Comparison of ENCODE assay signal across 25 cellular contexts in the genomic region with DNA sequence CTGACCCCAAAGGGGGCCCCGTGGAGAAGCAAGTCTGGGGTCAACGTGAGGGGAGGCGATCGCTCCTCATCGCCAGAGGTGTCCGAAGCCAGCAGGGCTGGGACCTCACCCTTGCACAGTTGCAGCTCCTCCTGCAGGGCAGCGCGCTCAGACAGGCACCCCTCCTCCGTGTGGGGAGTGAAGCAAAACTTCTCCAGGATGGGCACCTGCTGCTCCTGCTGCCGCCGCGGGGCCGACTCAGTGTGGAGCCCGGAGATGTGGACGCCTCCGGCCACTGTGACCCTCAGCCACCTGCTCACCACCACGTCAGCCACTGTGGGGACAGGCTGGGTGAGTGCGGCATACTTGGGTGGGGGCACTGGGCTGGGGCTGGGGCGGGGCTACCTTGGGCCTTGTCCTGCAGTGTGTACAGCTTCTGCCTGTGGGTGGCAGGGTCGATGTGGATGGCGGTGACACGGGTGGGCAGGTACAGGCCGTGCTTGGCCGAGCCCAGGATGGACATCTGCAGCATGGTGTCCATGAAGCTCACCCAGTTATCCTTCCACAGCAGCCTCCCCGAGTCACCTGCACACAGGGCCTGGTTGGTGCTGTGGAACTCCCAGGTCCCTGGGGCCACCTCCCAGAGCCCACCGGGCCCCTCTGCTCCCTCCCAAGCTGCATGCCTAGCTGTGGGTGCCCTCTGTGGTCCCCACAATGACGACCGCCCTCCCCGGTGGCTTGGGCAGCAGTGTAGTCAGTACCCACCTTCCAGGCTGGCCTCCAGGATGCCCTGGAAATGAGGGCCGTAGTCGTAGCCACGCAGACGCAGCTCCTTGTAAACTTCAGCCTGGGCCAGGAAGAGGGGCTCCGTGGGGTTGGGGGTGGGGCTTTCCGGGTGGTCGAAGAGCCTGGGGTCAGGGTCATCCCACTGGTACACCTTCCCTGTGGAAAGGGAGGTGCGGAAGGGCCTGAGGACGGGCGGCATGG. TPM values are rescaled to one million over a fixed set of nuclear protein-coding genes. Genes with fewer than 3 reads are reported as not detected.
DNase-seq lines count a peak whose midpoint lies in the region; ATAC-seq, FAIRE-seq and TF ChIP-seq lines count a peak whose summit lies in the region.
"Had no signal": no experiment of that assay in that cellular context is flagged by ENCODE, and none has a peak within 500 bp of the region (broad histone marks: within the 10 kb centered on the region; RNA-seq: fewer than 3 reads in every experiment).

No MANE protein-coding gene starts in this region.

- peaks cover 78% of the 10 kb centered on the region for H4K20me1 ChIP-seq in HepG2 (ENCODE audit: insufficient read depth, low read length)

- no peaks in the 10 kb centered on the region for H3K4me1 Mint-ChIP-seq in activated T-cell treated with anti-CD3 and anti-CD28 coated beads, Interleukin-2, amount 50 U/mL, for 24 hours (ENCODE audit: low read depth)
- H3K4me1 Mint-ChIP-seq: CD4-positive, alpha-beta memory T cell had no signal

- peaks cover 88 to 100% of the 10 kb centered on the region in 2 experiments for H3K36me3 ChIP-seq in HepG2 (replicated peaks in 1 of 2; ENCODE audit: control insufficient read depth in 1 of 2, insufficient read depth in 2 of 2, low read length in 2 of 2)

- TF ChIP-seq CTCF in VCaP (conservative IDR thresholded peaks at IDR 0.05): no peak
- TF ChIP-seq CTCF in HepG2 (CRISPR knock-in tag; IDR thresholded peaks at IDR 0.05): no peak

- H3K4me3 ChIP-seq in HepG2 (replicated peaks in 1 of 3; ENCODE audit: insufficient read depth in 1 of 3, low read depth in 2 of 3, low read length in 3 of 3): no peak overlapping the region
- H3K4me3 ChIP-seq: BLaER1 treated with 17β-estradiol and CSF1 and Interleukin-3, amounts not matched to agents 10 nM and 100 nM; PC-9 had no signal

- H2AFZ ChIP-seq in HepG2 (ENCODE audit: low read length): no peak overlapping the region
- H2AFZ ChIP-seq: PC-9 had no signal

- peak; percentile 4 for DNase-seq in stimulated activated CD4-positive, alpha-beta T cell treated with anti-CD3 and anti-CD28 coated beads, Interleukin-15, amount 100 ng/mL, for 24 hours
- no peak for DNase-seq in stimulated activated CD4-positive, alpha-beta T cell treated with anti-CD3 and anti-CD28 coated beads, Interleukin-4, amount 100 ng/mL, for 1 hour
- DNase-seq in HepG2 (ENCODE audit: low spot score) (no peak), iPS-NIHi7 (ENCODE audit: extremely low spot score) (no peak), NCI-H1105 treated with DMSO at 0.1 percent for 48 hours (lab: John Stamatoyannopoulos, UW) (no peak)
- DNase-seq in activated T-cell treated with anti-CD3 and anti-CD28 coated beads, Interleukin-2, amount 50 U/mL, for 24 hours: no peak
- DNase-seq: Caco-2; CD4-positive, alpha-beta memory T cell; DMS79; EL; GDM1; H7; KBM-7; MV-4-11; NCI-H2029; NCI-H446 treated with DMSO at 0.1 percent for 48 hours; NCI-H526; NCI-H82; NK-92 treated with Interleukin-12 subunit alpha and Interleukin-12 subunit beta, amount 100 ng/mL, for 24 hours; PC-9; SHP77 treated with DMSO at 0.1 percent for 48 hours had no signal

- H3K4me3 Mint-ChIP-seq in activated T-cell treated with anti-CD3 and anti-CD28 coated beads, Interleukin-2, amount 50 U/mL, for 24 hours: no peak overlapping the region
- H3K4me3 Mint-ChIP-seq: CD4-positive, alpha-beta memory T cell had no signal

- WGBS in HepG2 (ENCODE audit: low lambda C conversion rate): 94% methylated on average over 25 of the region's 39 CpGs

- peaks cover 88% of the 10 kb centered on the region for H3K36me3 Mint-ChIP-seq in activated T-cell treated with anti-CD3 and anti-CD28 coated beads, Interleukin-2, amount 50 U/mL, for 24 hours (ENCODE audit: low read depth)

- no peak for TF ChIP-seq EP300 in HepG2 (IDR thresholded peaks at IDR 0.05; ENCODE audit: low read depth in 2 of 2, low read length in 2 of 2)
- TF ChIP-seq EP300 in HepG2 (CRISPR knock-in tag; IDR thresholded peaks at IDR 0.05; ENCODE audit: borderline replicate concordance): no peak

- no peak overlapping the region for H3K9ac ChIP-seq in HepG2 (ENCODE audit: insufficient read depth, low read depth, low read length)

- peaks cover 23% of the 10 kb centered on the region for H3K79me2 ChIP-seq in HepG2 (ENCODE audit: insufficient read depth, low read length)

- peak in 1 of 2 experiments; percentile 42; a peak in 3 of 4 replicates for TF ChIP-seq POLR2A in HepG2 (IDR thresholded peaks at IDR 0.05; ENCODE audit: insufficient read depth in 1 of 2, low read depth in 2 of 2, low read length in 2 of 2)

- CTCF ChIA-PET in HepG2 (lab: Yijun Ruan, JAX; ENCODE audit: low intra/inter-chr PET ratio, low total read pairs): no interaction called here

- H3K4me1 ChIP-seq in HepG2 (ENCODE audit: insufficient read depth, low read length): no peaks in the 10 kb centered on the region; the same call in 1 of the 2 replicates
- H3K4me1 ChIP-seq: BLaER1 treated with 17β-estradiol and CSF1 and Interleukin-3, amounts not matched to agents 10 nM and 100 nM; Caco-2 had no signal

- intact Hi-C loops in HepG2 (cut with micrococcal nuclease; ENCODE audit: unreplicated experiment): no loop called here

- H3K27ac ChIP-seq in VCaP (peak overlapping the region; percentile 16; the same call in 1 of the 2 replicates), HepG2 (ENCODE audit: extremely low read length, insufficient read depth, low read length) (no peak overlapping the region)
- H3K27ac ChIP-seq: BLaER1 treated with 17β-estradiol and CSF1 and Interleukin-3, amounts not matched to agents 10 nM and 100 nM; PC-9 had no signal

- POLR2A ChIA-PET in HepG2 (lab: Yijun Ruan, JAX): interaction anchor here (0.6 to 2.5 kb wide), 5 partner anchors 8 to 21 kb away, joined by 3 to 7 read pairs (median 5); no protein-coding TSS in a partner anchor

- in situ Hi-C loops in HepG2 (cut with HindIII; ENCODE audit: extremely low pct_ligation_motif_present, low pct_unique_long_range_greater_than_20kb): no loop called here

- TF ChIP-seq RAD21 in HepG2 (CRISPR knock-in tag; IDR thresholded peaks at IDR 0.05): no peak

- no peaks in the 10 kb centered on the region for H3K9me3 Mint-ChIP-seq in activated T-cell treated with anti-CD3 and anti-CD28 coated beads, Interleukin-2, amount 50 U/mL, for 24 hours
- H3K9me3 Mint-ChIP-seq: CD4-positive, alpha-beta memory T cell had no signal

- H3K4me2 ChIP-seq in HepG2 (ENCODE audit: low read depth, low read length): no peak overlapping the region
- H3K4me2 ChIP-seq: BLaER1 treated with 17β-estradiol and CSF1 and Interleukin-3, amounts not matched to agents 10 nM and 100 nM; PC-9 had no signal

- H3K27ac Mint-ChIP-seq in activated T-cell treated with anti-CD3 and anti-CD28 coated beads, Interleukin-2, amount 50 U/mL, for 24 hours: no peak overlapping the region

- H3K27me3 Mint-ChIP-seq in activated T-cell treated with anti-CD3 and anti-CD28 coated beads, Interleukin-2, amount 50 U/mL, for 24 hours: no peaks in the 10 kb centered on the region
- H3K27me3 Mint-ChIP-seq: CD4-positive, alpha-beta memory T cell had no signal

- H3K9me3 ChIP-seq in HepG2 (ENCODE audit: low read length): no peaks in the 10 kb centered on the region
- H3K9me3 ChIP-seq: BLaER1 treated with 17β-estradiol and CSF1 and Interleukin-3, amounts not matched to agents 10 nM and 100 nM; Caco-2 had no signal

- FAIRE-seq in HepG2 (lab: Jason Lieb, UNC): no peak
- FAIRE-seq: A204.1, GM12892 had no signal

- H3K27me3 ChIP-seq in HepG2 (ENCODE audit: control insufficient read depth in 1 of 2, insufficient read depth in 2 of 2, low read length in 2 of 2): no peaks in the 10 kb centered on the region
- H3K27me3 ChIP-seq: BLaER1 treated with 17β-estradiol and CSF1 and Interleukin-3, amounts not matched to agents 10 nM and 100 nM had no signal

- no peak for ATAC-seq in HepG2

- no TSS peak for BruUV-seq in HepG2 (replicated peaks; lab: Mats Ljungman, UMichigan)

RNA-seq across cellular contexts. Expression of a gene that starts 10.8 kb away (rescaled TPM):
- total RNA-seq in HepG2 (2016; rRNA removed; fragmentation: Illumina TruSeq; extraction: Trizol): 101 and 192 TPM in 2 replicates
- 28.4 and 29.9 TPM in 2 replicates for total RNA-seq in HepG2 (2016; cell fraction: cytosol; rRNA removed; fragmentation: Illumina TruSeq; extraction: Trizol; ENCODE audit: low read depth)
- total RNA-seq in HepG2 (2016; cell fraction: insoluble cytoplasmic fraction; rRNA removed; fragmentation: Illumina TruSeq; extraction: Trizol): 118 and 157 TPM in 2 replicates
- total RNA-seq in HepG2 (2016; cell fraction: membrane; rRNA removed; fragmentation: Illumina TruSeq; extraction: Trizol): 63.2 and 68.3 TPM in 2 replicates
- 147 and 173 TPM in 2 replicates for total RNA-seq in HepG2 (2016; cell fraction: nucleus; rRNA removed; fragmentation: Illumina TruSeq; extraction: Trizol)
- 51.7 and 92.4 TPM in 2 replicates for polyA plus RNA-seq in HepG2 (2011; rRNA removed)
- 62.2 and 67.6 TPM in 2 replicates for polyA plus RNA-seq in HepG2 (2011; cell fraction: cytosol; rRNA removed)
- 516 and 545 TPM in 2 replicates for polyA plus RNA-seq in HepG2 (2011; cell fraction: nucleus; rRNA removed)
- polyA plus RNA-seq in HepG2 (2012): 163 and 245 TPM in 2 replicates
- polyA plus RNA-seq in HepG2 (2016; cell fraction: cytosol; fragmentation: Illumina TruSeq; extraction: Trizol; ENCODE audit: low read depth): 24.8 and 25.4 TPM in 2 replicates
- 209 and 303 TPM in 2 replicates for polyA plus RNA-seq in HepG2 (2016; cell fraction: insoluble cytoplasmic fraction; fragmentation: Illumina TruSeq; extraction: Trizol; ENCODE audit: low read depth)
- 52.3 and 61.0 TPM in 2 replicates for polyA plus RNA-seq in HepG2 (2016; cell fraction: membrane; fragmentation: Illumina TruSeq; extraction: Trizol; ENCODE audit: low read depth)
- 501 and 529 TPM in 2 replicates for polyA plus RNA-seq in HepG2 (2016; cell fraction: nucleus; fragmentation: Illumina TruSeq; extraction: Trizol; ENCODE audit: insufficient read depth, low read depth)
- 35.6 and 241 TPM in 2 replicates for polyA minus RNA-seq in HepG2 (2011; rRNA and poly(A)+ RNA removed; ENCODE audit: low replicate concordance)
- 226 and 344 TPM in 2 replicates for polyA minus RNA-seq in HepG2 (2011; cell fraction: cytosol; rRNA and poly(A)+ RNA removed)
- 97.7 and 151 TPM in 2 replicates for polyA minus RNA-seq in HepG2 (2011; cell fraction: nucleus; rRNA and poly(A)+ RNA removed)

RNA-seq across cellular contexts. Expression of a gene that starts 21.6 kb away (rescaled TPM):
- total RNA-seq in HepG2 (2016; rRNA removed; fragmentation: Illumina TruSeq; extraction: Trizol): 67.9 and 109 TPM in 2 replicates
- 206 and 220 TPM in 2 replicates for total RNA-seq in HepG2 (2016; cell fraction: cytosol; rRNA removed; fragmentation: Illumina TruSeq; extraction: Trizol; ENCODE audit: low read depth)
- 58.4 and 113 TPM in 2 replicates for total RNA-seq in HepG2 (2016; cell fraction: insoluble cytoplasmic fraction; rRNA removed; fragmentation: Illumina TruSeq; extraction: Trizol)
- total RNA-seq in HepG2 (2016; cell fraction: membrane; rRNA removed; fragmentation: Illumina TruSeq; extraction: Trizol): 268 and 276 TPM in 2 replicates
- 69.9 and 102 TPM in 2 replicates for total RNA-seq in HepG2 (2016; cell fraction: nucleus; rRNA removed; fragmentation: Illumina TruSeq; extraction: Trizol)
- 81.0 and 108 TPM in 2 replicates for polyA plus RNA-seq in HepG2 (2011; rRNA removed)
- polyA plus RNA-seq in HepG2 (2011; cell fraction: cytosol; rRNA removed): 64.5 and 97.7 TPM in 2 replicates
- polyA plus RNA-seq in HepG2 (2011; cell fraction: nucleus; rRNA removed): 583 and 668 TPM in 2 replicates
- polyA plus RNA-seq in HepG2 (2012): 82.7 and 123 TPM in 2 replicates
- 353 and 384 TPM in 2 replicates for polyA plus RNA-seq in HepG2 (2016; cell fraction: cytosol; fragmentation: Illumina TruSeq; extraction: Trizol; ENCODE audit: low read depth)
- 138 and 172 TPM in 2 replicates for polyA plus RNA-seq in HepG2 (2016; cell fraction: insoluble cytoplasmic fraction; fragmentation: Illumina TruSeq; extraction: Trizol; ENCODE audit: low read depth)
- 444 and 521 TPM in 2 replicates for polyA plus RNA-seq in HepG2 (2016; cell fraction: membrane; fragmentation: Illumina TruSeq; extraction: Trizol; ENCODE audit: low read depth)
- polyA plus RNA-seq in HepG2 (2016; cell fraction: nucleus; fragmentation: Illumina TruSeq; extraction: Trizol; ENCODE audit: insufficient read depth, low read depth): 330 and 339 TPM in 2 replicates
- 47.0 and 79.2 TPM in 2 replicates for polyA minus RNA-seq in HepG2 (2011; rRNA and poly(A)+ RNA removed; ENCODE audit: low replicate concordance)
- 31.7 and 34.4 TPM in 2 replicates for polyA minus RNA-seq in HepG2 (2011; cell fraction: cytosol; rRNA and poly(A)+ RNA removed)
- 85.7 and 87.9 TPM in 2 replicates for polyA minus RNA-seq in HepG2 (2011; cell fraction: nucleus; rRNA and poly(A)+ RNA removed)

RNA-seq across cellular contexts. Expression of a gene that starts 35.5 kb away (rescaled TPM):
- 106 and 124 TPM in 2 replicates for total RNA-seq in HepG2 (2016; rRNA removed; fragmentation: Illumina TruSeq; extraction: Trizol)
- total RNA-seq in HepG2 (2016; cell fraction: cytosol; rRNA removed; fragmentation: Illumina TruSeq; extraction: Trizol; ENCODE audit: low read depth): 87.3 and 88.2 TPM in 2 replicates
- total RNA-seq in HepG2 (2016; cell fraction: insoluble cytoplasmic fraction; rRNA removed; fragmentation: Illumina TruSeq; extraction: Trizol): 99.7 and 134 TPM in 2 replicates
- 96.5 and 111 TPM in 2 replicates for total RNA-seq in HepG2 (2016; cell fraction: membrane; rRNA removed; fragmentation: Illumina TruSeq; extraction: Trizol)
- total RNA-seq in HepG2 (2016; cell fraction: nucleus; rRNA removed; fragmentation: Illumina TruSeq; extraction: Trizol): 89.5 and 106 TPM in 2 replicates
- 128 and 161 TPM in 2 replicates for polyA plus RNA-seq in HepG2 (2011; rRNA removed)
- polyA plus RNA-seq in HepG2 (2011; cell fraction: cytosol; rRNA removed): 107 and 157 TPM in 2 replicates
- polyA plus RNA-seq in HepG2 (2011; cell fraction: nucleus; rRNA removed): 389 and 467 TPM in 2 replicates
- polyA plus RNA-seq in HepG2 (2012): 102 and 120 TPM in 2 replicates
- 96.5 and 102 TPM in 2 replicates for polyA plus RNA-seq in HepG2 (2016; cell fraction: cytosol; fragmentation: Illumina TruSeq; extraction: Trizol; ENCODE audit: low read depth)
- polyA plus RNA-seq in HepG2 (2016; cell fraction: insoluble cytoplasmic fraction; fragmentation: Illumina TruSeq; extraction: Trizol; ENCODE audit: low read depth): 120 and 146 TPM in 2 replicates
- 103 and 104 TPM in 2 replicates for polyA plus RNA-seq in HepG2 (2016; cell fraction: membrane; fragmentation: Illumina TruSeq; extraction: Trizol; ENCODE audit: low read depth)
- 225 and 229 TPM in 2 replicates for polyA plus RNA-seq in HepG2 (2016; cell fraction: nucleus; fragmentation: Illumina TruSeq; extraction: Trizol; ENCODE audit: insufficient read depth, low read depth)
- 182 and 265 TPM in 2 replicates for polyA minus RNA-seq in HepG2 (2011; rRNA and poly(A)+ RNA removed; ENCODE audit: low replicate concordance)
- 76.6 and 80.3 TPM in 2 replicates for polyA minus RNA-seq in HepG2 (2011; cell fraction: cytosol; rRNA and poly(A)+ RNA removed)
- 60.2 and 61.0 TPM in 2 replicates for polyA minus RNA-seq in HepG2 (2011; cell fraction: nucleus; rRNA and poly(A)+ RNA removed)

RNA-seq across cellular contexts. Expression of a gene that starts 35.6 kb away (rescaled TPM):
- 27.8 and 64.0 TPM in 2 replicates for total RNA-seq in HepG2 (2016; rRNA removed; fragmentation: Illumina TruSeq; extraction: Trizol)
- total RNA-seq in HepG2 (2016; cell fraction: cytosol; rRNA removed; fragmentation: Illumina TruSeq; extraction: Trizol; ENCODE audit: low read depth): 72.5 and 73.8 TPM in 2 replicates
- total RNA-seq in HepG2 (2016; cell fraction: insoluble cytoplasmic fraction; rRNA removed; fragmentation: Illumina TruSeq; extraction: Trizol): 23.6 and 61.0 TPM in 2 replicates
- 95.0 and 98.0 TPM in 2 replicates for total RNA-seq in HepG2 (2016; cell fraction: membrane; rRNA removed; fragmentation: Illumina TruSeq; extraction: Trizol)
- total RNA-seq in HepG2 (2016; cell fraction: nucleus; rRNA removed; fragmentation: Illumina TruSeq; extraction: Trizol): 53.3 and 60.7 TPM in 2 replicates
- polyA plus RNA-seq in HepG2 (2011; rRNA removed): 61.4 and 90.6 TPM in 2 replicates
- 36.1 and 62.0 TPM in 2 replicates for polyA plus RNA-seq in HepG2 (2011; cell fraction: cytosol; rRNA removed)
- 548 and 733 TPM in 2 replicates for polyA plus RNA-seq in HepG2 (2011; cell fraction: nucleus; rRNA removed)
- polyA plus RNA-seq in HepG2 (2012): 60.9 and 71.7 TPM in 2 replicates
- polyA plus RNA-seq in HepG2 (2016; cell fraction: cytosol; fragmentation: Illumina TruSeq; extraction: Trizol; ENCODE audit: low read depth): 106 and 121 TPM in 2 replicates
- 35.7 and 47.7 TPM in 2 replicates for polyA plus RNA-seq in HepG2 (2016; cell fraction: insoluble cytoplasmic fraction; fragmentation: Illumina TruSeq; extraction: Trizol; ENCODE audit: low read depth)
- polyA plus RNA-seq in HepG2 (2016; cell fraction: membrane; fragmentation: Illumina TruSeq; extraction: Trizol; ENCODE audit: low read depth): 128 and 132 TPM in 2 replicates
- 227 and 229 TPM in 2 replicates for polyA plus RNA-seq in HepG2 (2016; cell fraction: nucleus; fragmentation: Illumina TruSeq; extraction: Trizol; ENCODE audit: insufficient read depth, low read depth)
- 12.3 and 58.2 TPM in 2 replicates for polyA minus RNA-seq in HepG2 (2011; rRNA and poly(A)+ RNA removed; ENCODE audit: low replicate concordance)
- 21.9 and 29.0 TPM in 2 replicates for polyA minus RNA-seq in HepG2 (2011; cell fraction: cytosol; rRNA and poly(A)+ RNA removed)
- polyA minus RNA-seq in HepG2 (2011; cell fraction: nucleus; rRNA and poly(A)+ RNA removed): 29.7 and 35.9 TPM in 2 replicates

RNA-seq across cellular contexts. Expression of a gene that starts 49.7 kb away (rescaled TPM):
- total RNA-seq in HepG2 (2016; rRNA removed; fragmentation: Illumina TruSeq; extraction: Trizol): 286 and 311 TPM in 2 replicates
- total RNA-seq in HepG2 (2016; cell fraction: cytosol; rRNA removed; fragmentation: Illumina TruSeq; extraction: Trizol; ENCODE audit: low read depth): 275 and 353 TPM in 2 replicates
- total RNA-seq in HepG2 (2016; cell fraction: insoluble cytoplasmic fraction; rRNA removed; fragmentation: Illumina TruSeq; extraction: Trizol): 302 and 321 TPM in 2 replicates
- 228 and 297 TPM in 2 replicates for total RNA-seq in HepG2 (2016; cell fraction: membrane; rRNA removed; fragmentation: Illumina TruSeq; extraction: Trizol)
- 132 and 152 TPM in 2 replicates for total RNA-seq in HepG2 (2016; cell fraction: nucleus; rRNA removed; fragmentation: Illumina TruSeq; extraction: Trizol)
- 287 and 290 TPM in 2 replicates for polyA plus RNA-seq in HepG2 (2011; rRNA removed)
- polyA plus RNA-seq in HepG2 (2011; cell fraction: cytosol; rRNA removed): 253 and 424 TPM in 2 replicates
- polyA plus RNA-seq in HepG2 (2011; cell fraction: nucleus; rRNA removed): 645 and 737 TPM in 2 replicates
- polyA plus RNA-seq in HepG2 (2012): 190 and 266 TPM in 2 replicates
- 398 and 426 TPM in 2 replicates for polyA plus RNA-seq in HepG2 (2016; cell fraction: cytosol; fragmentation: Illumina TruSeq; extraction: Trizol; ENCODE audit: low read depth)
- polyA plus RNA-seq in HepG2 (2016; cell fraction: insoluble cytoplasmic fraction; fragmentation: Illumina TruSeq; extraction: Trizol; ENCODE audit: low read depth): 296 and 330 TPM in 2 replicates
- polyA plus RNA-seq in HepG2 (2016; cell fraction: membrane; fragmentation: Illumina TruSeq; extraction: Trizol; ENCODE audit: low read depth): 308 and 335 TPM in 2 replicates
- 280 and 299 TPM in 2 replicates for polyA plus RNA-seq in HepG2 (2016; cell fraction: nucleus; fragmentation: Illumina TruSeq; extraction: Trizol; ENCODE audit: insufficient read depth, low read depth)
- 73.9 and 172 TPM in 2 replicates for polyA minus RNA-seq in HepG2 (2011; rRNA and poly(A)+ RNA removed; ENCODE audit: low replicate concordance)
- polyA minus RNA-seq in HepG2 (2011; cell fraction: cytosol; rRNA and poly(A)+ RNA removed): 52.1 and 74.6 TPM in 2 replicates
- polyA minus RNA-seq in HepG2 (2011; cell fraction: nucleus; rRNA and poly(A)+ RNA removed): 61.5 and 67.5 TPM in 2 replicates
